Comparison of ENCODE assay signal across 31 cellular contexts in the genomic region with DNA sequence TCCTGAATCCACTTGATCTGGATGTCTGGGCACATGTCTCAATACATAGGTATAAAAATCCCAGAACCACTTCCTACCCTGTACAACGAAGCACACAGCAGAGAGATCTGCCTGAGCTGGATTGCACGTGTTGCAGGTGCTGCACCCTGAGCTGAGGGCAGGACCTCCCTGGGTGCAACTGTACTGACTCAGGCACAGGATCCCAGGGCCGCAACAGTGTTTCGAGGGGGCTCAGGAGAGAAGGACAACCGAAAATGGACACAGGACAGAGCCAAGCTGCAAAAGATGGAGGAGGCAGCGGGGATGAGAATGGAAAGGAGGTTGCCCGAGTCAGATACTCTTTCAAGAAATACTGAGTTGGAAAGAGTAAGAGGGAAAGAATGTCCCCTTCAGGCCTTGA.
"Had no signal": no experiment of that assay in that cellular context is flagged by ENCODE, and none has a peak within 500 bp of the region (broad histone marks: within the 10 kb centered on the region; RNA-seq: fewer than 3 reads in every experiment).

No MANE protein-coding gene starts in this region.

- H3K4me3 Mint-ChIP-seq: immature natural killer cell; mesothelial cell of epicardium; natural killer cell; nephron progenitor cell; neural progenitor cell; stimulated activated memory B cell treated with anti-CD40 and anti-IgM and Interleukin-4, amounts not matched to agents 10 μg/mL and 1 μg/mL and 100 μg/mL, for 72 hours had no signal

- H3K4me3 ChIP-seq: left lung, lower lobe of right lung, neural progenitor cell, ovary, right atrium auricular region, right lobe of liver, smooth muscle cell, suprapubic skin, thoracic aorta, tibial artery, upper lobe of right lung had no signal

- H3K9me3 ChIP-seq: lower lobe of right lung, neutrophil, ovary, right atrium auricular region, right lobe of liver, thoracic aorta, upper lobe of right lung had no signal

- H2AFZ ChIP-seq: neural progenitor cell had no signal

- H3K9me3 Mint-ChIP-seq: stimulated activated memory B cell treated with anti-CD40 and anti-IgM and Interleukin-4, amounts not matched to agents 10 μg/mL and 1 μg/mL and 100 μg/mL, for 72 hours had no signal

- H3K4me1 ChIP-seq: left lung, lower lobe of right lung, neural progenitor cell, right atrium auricular region, right lobe of liver, suprapubic skin, tibial artery, upper lobe of right lung had no signal

- H3K4me2 ChIP-seq: neural progenitor cell, smooth muscle cell had no signal

- FAIRE-seq: islet of Langerhans, kidney, urothelium cell line had no signal

- H3K27ac ChIP-seq: left lung, lower lobe of right lung, neural progenitor cell, neutrophil, ovary, right atrium auricular region, right lobe of liver, suprapubic skin, thoracic aorta, tibial artery, upper lobe of right lung had no signal

- H3K36me3 Mint-ChIP-seq: immature natural killer cell; mesothelial cell of epicardium; natural killer cell; neural progenitor cell; stimulated activated memory B cell treated with anti-CD40 and anti-IgM and Interleukin-4, amounts not matched to agents 10 μg/mL and 1 μg/mL and 100 μg/mL, for 72 hours had no signal

- DNase-seq: hypothalamus; immature natural killer cell; kidney; left colon; left lung; lower lobe of right lung; mesendoderm; natural killer cell; nephron progenitor cell; occipital lobe; ovary; stimulated activated CD4-positive, alpha-beta T cell treated with anti-CD3 and anti-CD28 coated beads, Interleukin-1b, Interleukin-23, amount 100 ng/mL, for 48 hours; stimulated activated CD4-positive, alpha-beta T cell treated with anti-CD3 and anti-CD28 coated beads, Interleukin-2, amount 100 ng/mL, for 48 hours; stimulated activated CD4-positive, alpha-beta T cell treated with anti-CD3 and anti-CD28 coated beads, Interleukin-4, amount 100 ng/mL, for 4 hours; stimulated activated CD8-positive, alpha-beta memory T cell treated with anti-CD3 and anti-CD28 coated beads, Interleukin-4, amount 100 ng/mL, for 48 hours; stimulated activated naive CD4-positive, alpha-beta T cell treated with Interleukin-2 at 50 U/mL for 16 hours; tibial artery; trophoblast cell; upper lobe of right lung had no signal

- H3K27ac Mint-ChIP-seq: immature natural killer cell; mesothelial cell of epicardium; natural killer cell; nephron progenitor cell; neural progenitor cell; progenitor cell of endocrine pancreas; stimulated activated memory B cell treated with anti-CD40 and anti-IgM and Interleukin-4, amounts not matched to agents 10 μg/mL and 1 μg/mL and 100 μg/mL, for 72 hours had no signal

- H3K27me3 ChIP-seq: left lung, neural progenitor cell, neutrophil, ovary, right atrium auricular region, right lobe of liver, suprapubic skin, tibial artery, upper lobe of right lung had no signal

- H3K36me3 ChIP-seq: left lung, lower lobe of right lung, neural progenitor cell, neutrophil, ovary, right atrium auricular region, right lobe of liver, suprapubic skin, thoracic aorta, tibial artery, upper lobe of right lung had no signal

- H3K9ac ChIP-seq: neural progenitor cell had no signal

- ATAC-seq: left colon; left lung; lower lobe of right lung; natural killer cell; right lobe of liver; stimulated activated memory B cell treated with anti-CD40 and anti-IgM and Interleukin-4, amounts not matched to agents 10 μg/mL and 1 μg/mL and 100 μg/mL, for 72 hours; upper lobe of right lung had no signal

- H3K4me1 Mint-ChIP-seq: immature natural killer cell; mesothelial cell of epicardium; natural killer cell; nephron progenitor cell; stimulated activated memory B cell treated with anti-CD40 and anti-IgM and Interleukin-4, amounts not matched to agents 10 μg/mL and 1 μg/mL and 100 μg/mL, for 72 hours had no signal
